Comparison of ENCODE assay signal across 10 cellular contexts in the genomic region with DNA sequence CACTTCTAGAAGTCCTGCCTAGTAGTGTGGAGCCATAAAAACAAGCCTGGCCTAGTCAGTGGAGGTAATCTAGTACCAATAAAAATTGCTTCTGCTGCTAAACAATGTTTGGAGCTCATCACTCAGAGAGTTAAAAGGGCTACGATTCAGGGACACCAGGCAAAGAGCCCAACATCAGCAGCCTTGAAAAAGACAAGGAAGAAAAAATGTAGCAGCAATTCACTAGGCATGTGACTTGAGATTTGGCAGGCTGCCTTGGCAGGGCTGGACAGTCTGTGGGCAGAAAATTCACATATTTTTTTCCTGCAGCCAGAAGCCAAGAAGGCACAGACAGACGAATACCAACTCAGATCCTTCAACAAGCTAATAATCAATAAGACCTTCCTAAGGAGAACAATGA. TPM values are rescaled to one million over a fixed set of nuclear protein-coding genes. Genes with fewer than 3 reads are reported as not detected.
DNase-seq lines count a peak whose midpoint lies in the region; TF ChIP-seq lines count a peak whose summit lies in the region.
"Had no signal": no experiment of that assay in that cellular context is flagged by ENCODE, and none has a peak within 500 bp of the region (broad histone marks: within the 10 kb centered on the region; RNA-seq: fewer than 3 reads in every experiment).

No MANE protein-coding gene starts in this region.

- H3K4me3 ChIP-seq in AG10803 (ENCODE audit: low read length) (no peak overlapping the region), fibroblast of the aortic adventitia (ENCODE audit: low read depth, low read length) (no peak overlapping the region)

- DNase-seq in AG10803 (ENCODE audit: low read depth) (peak; percentile 44), NCI-H446 treated with DMSO at 0.1 percent for 48 hours (lab: John Stamatoyannopoulos, UW) (peak; percentile 95), fibroblast of the aortic adventitia (ENCODE audit: low read depth) (peak; percentile 36), nucleus accumbens (lab: John Stamatoyannopoulos, UW) (peak in 53 of 56 donors; percentile 6 to 92 (median 76)), NCI-H82 treated with DMSO at 0.1 percent for 48 hours (lab: John Stamatoyannopoulos, UW; ENCODE audit: unreplicated experiment) (no peak), NK-92 (lab: John Stamatoyannopoulos, UW; ENCODE audit: unreplicated experiment) (no peak), A172 (ENCODE audit: low spot score) (no peak)
- DNase-seq in stimulated activated CD4-positive, alpha-beta T cell treated with anti-CD3 and anti-CD28 coated beads, Interleukin-2, amount 100 ng/mL, for 24 hours, result no peak
- DNase-seq: dermis blood vessel endothelial cell had no signal

- TF ChIP-seq CTCF in AG10803 (conservative IDR thresholded peaks at IDR 0.05; ENCODE audit: low read length) (no peak), fibroblast of the aortic adventitia (IDR thresholded peaks at IDR 0.05; ENCODE audit: insufficient read depth, low read length) (no peak)

RNA-seq across cellular contexts. Expression of a gene that starts 47.2 kb away (rescaled TPM):
- total RNA-seq in fibroblast of the aortic adventitia (ENCODE audit: low replicate concordance), result not detected in 2 replicates
- total RNA-seq in A172 (2014; rRNA removed; shearing (Covaris generic)), result not detected in 2 replicates
- total RNA-seq: activated CD8-positive, alpha-beta memory T cell treated with anti-CD3 and anti-CD28 coated beads for 36 hours; dermis blood vessel endothelial cell had no signal

Comparison
In these comparisons a context has a peak if more than half of its experiments do, and no peak if none do; other contexts are left out.
1. DNase-seq: peak in AG10803 (single experiment), NCI-H446 treated with DMSO at 0.1 percent for 48 hours (single experiment), fibroblast of the aortic adventitia (single experiment) and nucleus accumbens (53 of 56); none in stimulated activated CD4-positive, alpha-beta T cell treated with anti-CD3 and anti-CD28 coated beads, Interleukin-2, amount 100 ng/mL, for 24 hours (0 of 2), NCI-H82 treated with DMSO at 0.1 percent for 48 hours (single experiment), NK-92 (single experiment) and A172 (single experiment).